In the genomic region with DNA sequence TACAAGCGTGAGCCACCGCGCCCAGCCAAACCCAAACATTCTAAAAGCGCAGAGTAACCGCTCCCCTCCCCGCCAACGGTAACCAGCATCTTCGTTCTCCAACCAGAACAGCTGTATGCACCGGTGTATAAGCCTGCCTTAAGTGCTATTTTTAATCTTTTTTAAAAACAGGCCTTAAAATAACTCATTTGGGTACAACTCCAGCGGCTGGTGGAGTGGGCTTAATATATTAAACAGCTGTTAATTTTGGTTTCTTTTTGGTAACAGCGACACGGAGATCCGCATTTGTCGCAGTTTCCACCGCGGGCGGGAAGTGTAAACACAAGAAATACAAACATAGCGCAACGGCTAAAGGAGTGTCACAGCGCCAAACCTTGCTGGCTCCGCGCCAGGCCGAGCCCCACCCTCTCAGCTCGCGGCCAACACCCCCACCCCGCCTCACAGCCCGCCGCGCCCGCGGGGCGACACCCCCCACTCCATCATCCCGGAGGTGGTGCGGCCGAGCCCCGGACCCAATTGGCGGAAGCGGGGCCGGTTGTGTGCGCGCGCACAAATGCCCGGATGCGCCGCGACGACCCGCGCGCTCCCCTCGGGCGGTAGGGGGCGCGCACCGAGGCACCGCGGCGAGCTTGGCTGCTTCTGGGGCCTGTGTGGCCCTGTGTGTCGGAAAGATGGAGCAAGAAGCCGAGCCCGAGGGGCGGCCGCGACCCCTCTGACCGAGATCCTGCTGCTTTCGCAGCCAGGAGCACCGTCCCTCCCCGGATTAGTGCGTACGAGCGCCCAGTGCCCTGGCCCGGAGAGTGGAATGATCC, we compare ENCODE assay signal across 8 cellular contexts. TPM values are rescaled to one million over a fixed set of nuclear protein-coding genes. Genes with fewer than 3 reads are reported as not detected.
DNase-seq lines count a peak whose midpoint lies in the region; ATAC-seq and TF ChIP-seq lines count a peak whose summit lies in the region.

Gene MDM2, plus strand, starts transcription at position 602 of the 812 bp plus-strand sequence. CDS start 301 bp downstream, outside the sequence.

- no peaks in the 10 kb centered on the region for H3K9me3 Mint-ChIP-seq in activated naive CD4-positive, alpha-beta T cell treated with anti-CD3 and anti-CD28 coated beads, Interleukin-2, amount 10 ng/mL, durations not matched to agents 7 days and 5 days

- H3K9me3 ChIP-seq in SK-N-MC (ENCODE audit: low read depth, low read length) = no peaks in the 10 kb centered on the region

- peaks cover 32% of the 10 kb centered on the region for H3K36me3 ChIP-seq in SK-N-MC (ENCODE audit: insufficient read depth, low read length)

- ATAC-seq in HG02610 (IDR thresholded peaks at IDR 0.05; ENCODE audit: unreplicated experiment) = peak; percentile 67
- peak; percentile 96 for ATAC-seq in omental fat pad (ENCODE audit: low FRiP score)

- CTCF ChIA-PET in activated naive CD4-positive, alpha-beta T cell treated with anti-CD3 and anti-CD28 coated beads, Interleukin-2, amount 10 ng/mL, durations not matched to agents 7 days and 5 days (lab: Charles Lee) = interaction anchor here (0.8 to 1.8 kb wide), 9 partner anchors 9 to 474 kb away, joined by 3 to 8 read pairs (median 3); no protein-coding TSS in a partner anchor

- H3K4me3 Mint-ChIP-seq in activated naive CD4-positive, alpha-beta T cell treated with anti-CD3 and anti-CD28 coated beads, Interleukin-2, amount 10 ng/mL, durations not matched to agents 7 days and 5 days = peak within 1 kb of the TSS; percentile 97

- H3K9ac ChIP-seq in SK-N-MC (ENCODE audit: insufficient read length) = peak within 1 kb of the TSS; percentile 98

- peaks cover 36% of the 10 kb centered on the region for H3K36me3 Mint-ChIP-seq in activated naive CD4-positive, alpha-beta T cell treated with anti-CD3 and anti-CD28 coated beads, Interleukin-2, amount 10 ng/mL, durations not matched to agents 7 days and 5 days

- peak within 1 kb of the TSS; percentile 70 for H3K27ac ChIP-seq in SK-N-MC
- peak within 1 kb of the TSS; percentile 94 for H3K27ac ChIP-seq in temporal lobe (ENCODE audit: low read depth, low read length)

- no peaks in the 10 kb centered on the region for H3K27me3 Mint-ChIP-seq in activated naive CD4-positive, alpha-beta T cell treated with anti-CD3 and anti-CD28 coated beads, Interleukin-2, amount 10 ng/mL, durations not matched to agents 7 days and 5 days

- H3K4me1 Mint-ChIP-seq in activated naive CD4-positive, alpha-beta T cell treated with anti-CD3 and anti-CD28 coated beads, Interleukin-2, amount 10 ng/mL, durations not matched to agents 7 days and 5 days = peaks cover 44% of the 10 kb centered on the region

- H3K27ac Mint-ChIP-seq in activated naive CD4-positive, alpha-beta T cell treated with anti-CD3 and anti-CD28 coated beads, Interleukin-2, amount 10 ng/mL, durations not matched to agents 7 days and 5 days = peak within 1 kb of the TSS; percentile 100

- H3K4me3 ChIP-seq in GM12864 (ENCODE audit: low read depth, low read length) (peak within 1 kb of the TSS; percentile 96), SK-N-MC (peak within 1 kb of the TSS; percentile 96)

- TF ChIP-seq CTCF in GM12864 (IDR thresholded peaks at IDR 0.05; ENCODE audit: low read depth, low read length, missing control alignments) (peak; percentile 66), omental fat pad (IDR thresholded peaks at IDR 0.05) (peak in 1 of 3 donors; percentile 73)

- peak; percentile 94 for DNase-seq in GM12864 (ENCODE audit: low read depth)
- peak; percentile 91 for DNase-seq in NCI-H1048 (lab: John Stamatoyannopoulos, UW)
- DNase-seq in SK-N-MC (ENCODE audit: low read depth, low spot score) = no peak
- peak; percentile 98 for DNase-seq in activated naive CD4-positive, alpha-beta T cell treated with anti-CD3 and anti-CD28 coated beads, Interleukin-2, amount 10 ng/mL, durations not matched to agents 7 days and 5 days
- peak; percentile 98 for DNase-seq in germinal center (ENCODE audit: low spot score)
- peak; percentile 78 for DNase-seq in omental fat pad (ENCODE audit: low spot score)

RNA-seq across cellular contexts. Expression of gene MDM2, which starts in this region (rescaled TPM):
- total RNA-seq in omental fat pad (10 to 100 TPM; 44.3 to 84.2 (median 70.1) TPM), temporal lobe (37.4 TPM)
